Comparison of ENCODE assay signal across 8 cellular contexts in the genomic region with DNA sequence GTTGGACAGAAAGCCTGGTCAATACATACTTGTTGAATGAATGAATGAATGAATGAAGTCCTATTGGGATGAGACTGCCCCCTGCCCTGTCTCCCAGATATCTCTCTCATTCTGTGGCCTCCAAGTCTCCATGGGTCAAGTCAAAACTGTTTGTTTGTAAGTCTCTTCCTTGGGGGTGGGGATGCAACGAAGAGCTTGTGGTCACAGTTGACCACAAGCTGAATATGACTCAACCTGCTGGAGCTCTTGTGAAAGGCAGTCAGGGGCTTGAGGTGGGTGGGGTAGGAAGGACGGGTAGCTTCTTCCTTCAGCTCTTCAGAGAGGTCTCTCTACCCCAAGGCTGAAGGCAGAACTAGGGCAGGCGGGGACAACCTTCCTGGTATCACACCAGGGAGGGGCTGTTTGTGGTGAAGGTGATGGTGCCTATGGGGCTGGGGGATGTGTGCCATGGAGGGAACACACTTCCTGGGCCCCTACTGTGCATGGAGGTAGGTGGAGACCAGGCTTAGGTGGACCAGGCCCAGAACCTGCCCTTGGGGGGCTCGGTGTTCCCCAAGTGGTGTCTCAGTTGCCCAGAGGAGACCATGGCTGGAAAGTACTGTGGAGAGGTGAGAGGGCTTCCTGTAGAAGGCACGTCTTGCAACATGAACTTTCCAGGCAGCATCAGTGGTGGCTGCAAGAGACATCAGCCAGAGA. TPM values are rescaled to one million over a fixed set of nuclear protein-coding genes. Genes with fewer than 3 reads are reported as not detected.
DNase-seq lines count a peak whose midpoint lies in the region; ATAC-seq, FAIRE-seq and TF ChIP-seq lines count a peak whose summit lies in the region.
"Had no signal": no experiment of that assay in that cellular context is flagged by ENCODE, and none has a peak within 500 bp of the region (broad histone marks: within the 10 kb centered on the region; RNA-seq: fewer than 3 reads in every experiment).

No MANE protein-coding gene starts in this region.

- H3K4me3 Mint-ChIP-seq in central memory CD8-positive, alpha-beta T cell = peak overlapping the region; percentile 81

- no peaks in the 10 kb centered on the region for H3K27me3 Mint-ChIP-seq in central memory CD8-positive, alpha-beta T cell

- H3K4me1 Mint-ChIP-seq in central memory CD8-positive, alpha-beta T cell = peaks cover 71% of the 10 kb centered on the region

- no peak for TF ChIP-seq CTCF in hepatocyte (IDR thresholded peaks at IDR 0.05; ENCODE audit: poor library complexity)

- H3K9me3 ChIP-seq in hepatocyte (ENCODE audit: low read depth) = no peaks in the 10 kb centered on the region

- H3K9me2 ChIP-seq in hepatocyte (replicated peaks; ENCODE audit: insufficient read depth) = no peaks in the 10 kb centered on the region

- ATAC-seq in HG03571 (IDR thresholded peaks at IDR 0.05; ENCODE audit: unreplicated experiment) = peak; percentile 86
- ATAC-seq in central memory CD8-positive, alpha-beta T cell (replicated peaks; ENCODE audit: extremely low read depth, poor library complexity, severe bottlenecking) = peak; percentile 77

- no peaks in the 10 kb centered on the region for H3K36me3 ChIP-seq in hepatocyte (replicated peaks; ENCODE audit: insufficient read depth, low read depth)

- no peak overlapping the region for H2AFZ ChIP-seq in hepatocyte

- H3K27ac ChIP-seq in hepatocyte = no peak overlapping the region

- FAIRE-seq in GM19239 (lab: Jason Lieb, UNC) = peak; percentile 87
- FAIRE-seq: colon had no signal

- DNase-seq in GM19239 (ENCODE audit: insufficient read length, low spot score) (peak; percentile 78), UCSD-AML1 (lab: John Stamatoyannopoulos, UW; ENCODE audit: unreplicated experiment) (peak; percentile 71), myocyte (ENCODE audit: low read depth) (peak; percentile 90), cerebellar cortex (ENCODE audit: low spot score) (no peak), hepatocyte (ENCODE audit: low spot score) (no peak)
- peak; percentile 47 to 71 for DNase-seq in central memory CD8-positive, alpha-beta T cell (ENCODE audit: low spot score in 2 of 2)

- H3K27ac Mint-ChIP-seq in central memory CD8-positive, alpha-beta T cell (ENCODE audit: low read depth) = peak overlapping the region; percentile 94

- 75% methylated on average over 5 of the region's 5 CpGs for WGBS in hepatocyte (ENCODE audit: low lambda C conversion rate, missing lambda C conversion rate)

- H3K27me3 ChIP-seq in hepatocyte = no peaks in the 10 kb centered on the region

- no peaks in the 10 kb centered on the region for H3K4me1 ChIP-seq in hepatocyte (ENCODE audit: insufficient read depth)

- H3K79me2 ChIP-seq in hepatocyte = no peaks in the 10 kb centered on the region

- no peaks in the 10 kb centered on the region for H4K20me1 ChIP-seq in hepatocyte (ENCODE audit: insufficient read depth, poor library complexity, severe bottlenecking)

- peaks cover 46% of the 10 kb centered on the region for H3K36me3 Mint-ChIP-seq in central memory CD8-positive, alpha-beta T cell (ENCODE audit: insufficient read depth)

- no peaks in the 10 kb centered on the region for H3K9me3 Mint-ChIP-seq in central memory CD8-positive, alpha-beta T cell

- no peak overlapping the region for H3K4me3 ChIP-seq in hepatocyte

- no peak overlapping the region for H3K4me2 ChIP-seq in hepatocyte

RNA-seq across cellular contexts. Expression of a gene that starts 8.0 kb away (rescaled TPM):
- total RNA-seq in myocyte (0.21 TPM in 1 of 2 replicates, not detected in the other), hepatocyte (0.13 and 0.92 TPM in 2 replicates)
- 1.7 TPM for polyA plus RNA-seq in myocyte (2012)
- polyA plus RNA-seq in hepatocyte = 1.0 and 3.1 TPM in 2 replicates

RNA-seq across cellular contexts. Expression of a gene that starts 41.3 kb away (rescaled TPM):
- total RNA-seq in myocyte (0.83 TPM in 1 of 2 replicates, not detected in the other), hepatocyte (22.1 and 31.9 TPM in 2 replicates)
- polyA plus RNA-seq in myocyte (2012) = 1.7 TPM
- polyA plus RNA-seq in hepatocyte = 15.8 and 28.5 TPM in 2 replicates

RNA-seq across cellular contexts. Expression of a gene that starts 55.2 kb away (rescaled TPM):
- total RNA-seq in myocyte (5.4 and 6.1 TPM in 2 replicates), hepatocyte (3.8 and 5.7 TPM in 2 replicates)
- 24.1 TPM for polyA plus RNA-seq in myocyte (2012)
- 54.2 and 54.3 TPM in 2 replicates for polyA plus RNA-seq in hepatocyte

Comparison
In these comparisons a context has a peak if more than half of its experiments do, and no peak if none do; other contexts are left out.
1. DNase-seq: peak in GM19239 (single experiment), UCSD-AML1 (single experiment), central memory CD8-positive, alpha-beta T cell (2 of 2) and myocyte (single experiment); none in cerebellar cortex (single experiment) and hepatocyte (single experiment).
2. RNA of a gene that starts 41.3 kb away (total RNA-seq): 22.1 to 31.9 TPM in hepatocyte; 0.83 TPM in myocyte; every median in the first group is over 10 times any median in the second.